Comparison of ENCODE assay signal across 16 cellular contexts in genomic region chr22:17808688-17809403, GRCh38. TPM values are rescaled to one million over a fixed set of nuclear protein-coding genes. Genes with fewer than 3 reads are reported as not detected.
DNase-seq lines count a peak whose midpoint lies in the region.
"Had no signal": no experiment of that assay in that cellular context is flagged by ENCODE, and none has a peak within 500 bp of the region (broad histone marks: within the 10 kb centered on the region; RNA-seq: fewer than 3 reads in every experiment).

No MANE protein-coding gene starts in this region.

- H3K9me3 ChIP-seq in skeletal muscle tissue (ENCODE audit: control insufficient read depth in 3 of 3, low read length in 3 of 3): no peaks in the 10 kb centered on the region
- H3K9me3 ChIP-seq: gastroesophageal sphincter, prostate gland had no signal

- H3K4me3 ChIP-seq in skeletal muscle tissue (ENCODE audit: low read length in 3 of 3): peak overlapping the region in 1 of 3 donors; percentile 41
- H3K4me3 ChIP-seq: gastroesophageal sphincter, prostate gland had no signal

- peaks cover 22 to 25% (median 23%) of the 10 kb centered on the region in 3 donors for H3K4me1 ChIP-seq in skeletal muscle tissue (ENCODE audit: control insufficient read depth in 3 of 3, insufficient read depth in 3 of 3, low read length in 3 of 3)
- H3K4me1 ChIP-seq: gastroesophageal sphincter, prostate gland had no signal

- H3K9ac ChIP-seq in skeletal muscle tissue (ENCODE audit: low read depth in 1 of 3, low read length in 3 of 3): peak overlapping the region; percentile 41 to 79 (median 54)

- H3K36me3 ChIP-seq in skeletal muscle tissue (ENCODE audit: control insufficient read depth in 3 of 3, insufficient read depth in 3 of 3, low read length in 3 of 3): peaks cover 28 to 42% (median 32%) of the 10 kb centered on the region in 3 donors

- DNase-seq in NCI-H187 (lab: John Stamatoyannopoulos, UW): peak; percentile 43 to 81
- DNase-seq in SHP77 treated with DMSO at 0.1 percent for 48 hours (lab: John Stamatoyannopoulos, UW): peak; percentile 16
- DNase-seq in kidney tubule cell (ENCODE audit: low spot score): peak; percentile 15
- DNase-seq in Kasumi-1 (lab: John Stamatoyannopoulos, UW): no peak
- no peak for DNase-seq in AG20443 (ENCODE audit: low spot score)
- DNase-seq in GDM1 (lab: John Stamatoyannopoulos, UW): no peak
- DNase-seq: amygdala, C1 segment of cervical spinal cord, Karpas-422, naive B cell, NCI-H146, NCI-H526 treated with DMSO at 0.1 percent for 48 hours, substantia nigra had no signal

- peak overlapping the region; percentile 88 for H3K27ac ChIP-seq in skeletal muscle tissue (ENCODE audit: low read depth, low read length)
- H3K27ac ChIP-seq: gastroesophageal sphincter, prostate gland had no signal

- no peaks in the 10 kb centered on the region for H3K27me3 ChIP-seq in skeletal muscle tissue (ENCODE audit: control insufficient read depth in 3 of 3, insufficient read depth in 3 of 3, low read length in 3 of 3)
- H3K27me3 ChIP-seq: gastroesophageal sphincter had no signal

RNA-seq across cellular contexts. Expression of gene BID, which starts 34.6 kb away (rescaled TPM):
- 10.4 TPM for total RNA-seq in skeletal muscle tissue

Comparison
In these comparisons a context has a peak if more than half of its experiments do, and no peak if none do; other contexts are left out.
1. DNase-seq: peak in NCI-H187 (2 of 2), SHP77 treated with DMSO at 0.1 percent for 48 hours (single experiment) and kidney tubule cell (single experiment); none in Kasumi-1 (0 of 2), AG20443 (single experiment) and GDM1 (single experiment).